Comparison of ENCODE assay signal across 19 cellular contexts in the genomic region with DNA sequence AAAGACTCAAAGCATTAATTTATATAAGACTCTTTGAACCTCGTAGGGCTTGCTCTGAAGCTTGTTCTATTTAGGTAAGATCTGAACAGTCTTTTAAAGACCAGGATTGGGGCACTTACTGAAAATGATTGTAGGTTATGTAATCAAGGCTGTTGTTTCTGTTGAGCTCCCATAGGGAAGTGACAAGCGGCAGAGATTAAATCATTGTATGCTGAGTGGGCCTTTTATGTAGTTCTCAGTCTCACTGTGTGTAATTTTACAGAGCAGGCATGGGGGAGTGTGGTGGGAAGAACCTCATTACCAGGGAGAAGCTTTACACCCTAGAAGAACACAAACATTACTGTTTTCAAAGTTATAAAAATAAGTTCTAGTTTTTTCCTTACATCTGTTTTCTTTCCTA.
DNase-seq lines count a peak whose midpoint lies in the region; ATAC-seq, FAIRE-seq and TF ChIP-seq lines count a peak whose summit lies in the region.
"Had no signal": no experiment of that assay in that cellular context is flagged by ENCODE, and none has a peak within 500 bp of the region (broad histone marks: within the 10 kb centered on the region; RNA-seq: fewer than 3 reads in every experiment).

No MANE protein-coding gene starts in this region.

- ATAC-seq in left colon (peak; percentile 70), T-helper 17 cell (no peak)

- intact Hi-C loops in left colon (cut with DNase I, micrococcal nuclease), result no loop called here

- H3K27me3 Mint-ChIP-seq in T-helper 17 cell, result no peaks in the 10 kb centered on the region

- no peak overlapping the region for H3K4me3 Mint-ChIP-seq in T-helper 17 cell
- H3K4me3 Mint-ChIP-seq: CD14-positive monocyte had no signal

- FAIRE-seq in GM12892 (lab: Jason Lieb, UNC), result no peak
- FAIRE-seq: GM19239 had no signal

- H3K9me3 ChIP-seq in T-helper 17 cell (ENCODE audit: control insufficient read depth, low read length, poor library complexity, severe bottlenecking), result no peaks in the 10 kb centered on the region

- no peaks in the 10 kb centered on the region for H3K4me1 Mint-ChIP-seq in T-helper 17 cell
- H3K4me1 Mint-ChIP-seq: CD14-positive monocyte had no signal

- no peaks in the 10 kb centered on the region for H3K36me3 Mint-ChIP-seq in T-helper 17 cell (ENCODE audit: low read depth)
- H3K36me3 Mint-ChIP-seq: CD14-positive monocyte had no signal

- H3K27ac Mint-ChIP-seq in T-helper 17 cell, result no peak overlapping the region

- peak; percentile 2 for DNase-seq in NCI-H748 (lab: John Stamatoyannopoulos, UW; ENCODE audit: unreplicated experiment)
- DNase-seq in NCI-H748 treated with DMSO at 0.1 percent for 48 hours (lab: John Stamatoyannopoulos, UW), result no peak
- peak; percentile 36 for DNase-seq in NOMO-1 treated with dmso at 0.1 percent for 144 hours (lab: John Stamatoyannopoulos, UW; ENCODE audit: unreplicated experiment)
- no peak for DNase-seq in left colon
- DNase-seq in superior temporal gyrus (ENCODE audit: extremely low spot score), result peak; percentile 61
- DNase-seq in T-helper 17 cell, result no peak
- DNase-seq in GM12892 (ENCODE audit: insufficient read length), result no peak
- DNase-seq in SW 1271 (lab: John Stamatoyannopoulos, UW), result no peak
- DNase-seq: 8988T, DMS 273 treated with DMSO at 0.1 percent for 48 hours, DND-41, MM.1S, NCI-H1092, NCI-H187 treated with DMSO at 0.1 percent for 48 hours, NCI-H526, PC-9, SIG-M5 had no signal

- TF ChIP-seq POLR2A in GM12892 (IDR thresholded peaks at IDR 0.05; ENCODE audit: low read depth, low read length), result no peak

Comparison
In these comparisons a context has a peak if more than half of its experiments do, and no peak if none do; other contexts are left out.
1. DNase-seq: peak in NCI-H748 (single experiment), NOMO-1 treated with dmso at 0.1 percent for 144 hours (single experiment) and superior temporal gyrus (single experiment); none in NCI-H748 treated with DMSO at 0.1 percent for 48 hours (single experiment), left colon (0 of 2), T-helper 17 cell (0 of 3), GM12892 (single experiment) and SW 1271 (0 of 2).